Comparison of ENCODE assay signal across 8 cellular contexts in the genomic region with DNA sequence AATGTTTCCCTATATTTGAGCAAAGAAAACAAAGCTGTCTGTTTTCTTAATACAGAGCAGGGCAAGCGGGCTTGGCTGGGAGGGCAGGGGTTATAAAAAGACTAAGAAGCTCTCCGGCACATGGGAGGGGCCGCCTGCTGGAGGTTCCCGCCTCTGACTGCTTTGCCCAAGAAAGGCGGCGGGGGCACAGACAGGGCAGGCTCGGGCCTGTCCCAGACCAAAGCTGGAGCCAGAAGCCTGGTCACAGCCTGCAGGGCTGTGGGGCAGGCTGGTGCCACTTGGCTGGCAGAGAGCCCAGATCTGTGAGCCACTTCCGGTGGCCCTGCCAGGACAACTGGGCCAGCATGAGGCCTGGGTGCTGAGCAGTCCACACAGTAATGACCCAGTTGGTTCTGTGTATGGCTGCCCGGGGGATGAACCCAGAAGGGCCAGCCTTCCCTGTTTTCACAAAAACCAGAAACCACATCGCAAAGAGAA.
A peak's percentile ranks its signal among the peaks of the same experiment; 100 is the strongest.
DNase-seq lines count a peak whose midpoint lies in the region; ATAC-seq and TF ChIP-seq lines count a peak whose summit lies in the region.

No MANE protein-coding gene starts in this region.

- CTCF ChIA-PET in activated CD4-positive, alpha-beta T cell treated with anti-CD3 and anti-CD28 coated beads, Interleukin-2, amount 10 ng/mL, durations not matched to agents 7 days and 5 days (lab: Charles Lee), result interaction anchor here (0.8 to 1.5 kb wide), 2 partner anchors 8 to 34 kb away, joined by 3 read pairs; no protein-coding TSS in a partner anchor

- peak overlapping the region; percentile 54 for H3K27ac Mint-ChIP-seq in activated CD4-positive, alpha-beta T cell treated with anti-CD3 and anti-CD28 coated beads, Interleukin-2, amount 10 ng/mL, durations not matched to agents 7 days and 5 days
- H3K27ac Mint-ChIP-seq in activated CD4-positive, alpha-beta T cell treated with anti-CD3 and anti-CD28 coated beads, Interleukin-2, amount 10 ng/mL, durations not matched to agents 24 days and 14 days, result no peak overlapping the region
- peak overlapping the region; percentile 91 to 95 (median 93) for H3K27ac Mint-ChIP-seq in nephron

- POLR2A ChIA-PET in activated CD4-positive, alpha-beta T cell treated with anti-CD3 and anti-CD28 coated beads, Interleukin-2, amount 10 ng/mL, durations not matched to agents 7 days and 5 days (lab: Charles Lee), result interaction anchor here (0.7 kb wide), 1 partner anchor 90 kb away, joined by 11 read pairs; no protein-coding TSS in a partner anchor

- intact Hi-C loops in activated CD4-positive, alpha-beta T cell treated with anti-CD3 and anti-CD28 coated beads, Interleukin-2, amount 10 ng/mL, durations not matched to agents 24 days and 14 days (cut with micrococcal nuclease), result no loop called here

- no peaks in the 10 kb centered on the region for H3K27me3 Mint-ChIP-seq in activated CD4-positive, alpha-beta T cell treated with anti-CD3 and anti-CD28 coated beads, Interleukin-2, amount 10 ng/mL, durations not matched to agents 7 days and 5 days
- no peaks in the 10 kb centered on the region for H3K27me3 Mint-ChIP-seq in activated CD4-positive, alpha-beta T cell treated with anti-CD3 and anti-CD28 coated beads, Interleukin-2, amount 10 ng/mL, durations not matched to agents 24 days and 14 days
- no peaks in the 10 kb centered on the region for H3K27me3 Mint-ChIP-seq in nephron (ENCODE audit: low read depth)

- no peak for DNase-seq in activated CD4-positive, alpha-beta T cell treated with anti-CD3 and anti-CD28 coated beads, Interleukin-2, amount 10 ng/mL, durations not matched to agents 7 days and 5 days
- no peak for DNase-seq in activated CD4-positive, alpha-beta T cell treated with anti-CD3 and anti-CD28 coated beads, Interleukin-2, amount 10 ng/mL, durations not matched to agents 24 days and 14 days
- DNase-seq in NCI-H2029 treated with DMSO at 0.1 percent for 48 hours (lab: John Stamatoyannopoulos, UW) (peak; percentile 36), UCSD-AML1 (lab: John Stamatoyannopoulos, UW; ENCODE audit: unreplicated experiment) (peak; percentile 72), fibroblast of the aortic adventitia (ENCODE audit: low read depth) (peak; percentile 60)

- no peak for ATAC-seq in GM21447 (IDR thresholded peaks at IDR 0.05; ENCODE audit: unreplicated experiment)
- no peak for ATAC-seq in HG03342 (IDR thresholded peaks at IDR 0.05; ENCODE audit: unreplicated experiment)

- peaks cover 4% of the 10 kb centered on the region for H3K9me3 Mint-ChIP-seq in activated CD4-positive, alpha-beta T cell treated with anti-CD3 and anti-CD28 coated beads, Interleukin-2, amount 10 ng/mL, durations not matched to agents 7 days and 5 days
- H3K9me3 Mint-ChIP-seq in activated CD4-positive, alpha-beta T cell treated with anti-CD3 and anti-CD28 coated beads, Interleukin-2, amount 10 ng/mL, durations not matched to agents 24 days and 14 days, result no peaks in the 10 kb centered on the region
- H3K9me3 Mint-ChIP-seq in nephron, result no peaks in the 10 kb centered on the region

- peaks cover 3% of the 10 kb centered on the region for H3K36me3 Mint-ChIP-seq in activated CD4-positive, alpha-beta T cell treated with anti-CD3 and anti-CD28 coated beads, Interleukin-2, amount 10 ng/mL, durations not matched to agents 7 days and 5 days (ENCODE audit: low read depth)
- no peaks in the 10 kb centered on the region for H3K36me3 Mint-ChIP-seq in activated CD4-positive, alpha-beta T cell treated with anti-CD3 and anti-CD28 coated beads, Interleukin-2, amount 10 ng/mL, durations not matched to agents 24 days and 14 days (ENCODE audit: low read depth)
- H3K36me3 Mint-ChIP-seq in nephron (ENCODE audit: low read depth), result no peaks in the 10 kb centered on the region

- no peak overlapping the region for H3K4me3 ChIP-seq in fibroblast of the aortic adventitia (ENCODE audit: low read depth, low read length)

- H3K4me3 Mint-ChIP-seq in activated CD4-positive, alpha-beta T cell treated with anti-CD3 and anti-CD28 coated beads, Interleukin-2, amount 10 ng/mL, durations not matched to agents 7 days and 5 days, result no peak overlapping the region
- H3K4me3 Mint-ChIP-seq in activated CD4-positive, alpha-beta T cell treated with anti-CD3 and anti-CD28 coated beads, Interleukin-2, amount 10 ng/mL, durations not matched to agents 24 days and 14 days, result no peak overlapping the region
- peak overlapping the region in 1 of 3 experiments; percentile 18 for H3K4me3 Mint-ChIP-seq in nephron

- TF ChIP-seq CTCF in fibroblast of the aortic adventitia (IDR thresholded peaks at IDR 0.05; ENCODE audit: insufficient read depth, low read length) (peak; percentile 20), nephron (IDR thresholded peaks at IDR 0.05; ENCODE audit: unreplicated experiment in 3 of 3) (no peak)

- H3K4me1 Mint-ChIP-seq in activated CD4-positive, alpha-beta T cell treated with anti-CD3 and anti-CD28 coated beads, Interleukin-2, amount 10 ng/mL, durations not matched to agents 7 days and 5 days, result peaks cover 42% of the 10 kb centered on the region
- peaks cover 13% of the 10 kb centered on the region for H3K4me1 Mint-ChIP-seq in activated CD4-positive, alpha-beta T cell treated with anti-CD3 and anti-CD28 coated beads, Interleukin-2, amount 10 ng/mL, durations not matched to agents 24 days and 14 days
- peaks cover 26% of the 10 kb centered on the region for H3K4me1 Mint-ChIP-seq in nephron

Comparison
In these comparisons a context has a peak if more than half of its experiments do, and no peak if none do; other contexts are left out.
1. DNase-seq: peak in NCI-H2029 treated with DMSO at 0.1 percent for 48 hours (single experiment), UCSD-AML1 (single experiment) and fibroblast of the aortic adventitia (single experiment); none in activated CD4-positive, alpha-beta T cell treated with anti-CD3 and anti-CD28 coated beads, Interleukin-2, amount 10 ng/mL, durations not matched to agents 7 days and 5 days (single experiment) and activated CD4-positive, alpha-beta T cell treated with anti-CD3 and anti-CD28 coated beads, Interleukin-2, amount 10 ng/mL, durations not matched to agents 24 days and 14 days (single experiment).